In the genomic region with DNA sequence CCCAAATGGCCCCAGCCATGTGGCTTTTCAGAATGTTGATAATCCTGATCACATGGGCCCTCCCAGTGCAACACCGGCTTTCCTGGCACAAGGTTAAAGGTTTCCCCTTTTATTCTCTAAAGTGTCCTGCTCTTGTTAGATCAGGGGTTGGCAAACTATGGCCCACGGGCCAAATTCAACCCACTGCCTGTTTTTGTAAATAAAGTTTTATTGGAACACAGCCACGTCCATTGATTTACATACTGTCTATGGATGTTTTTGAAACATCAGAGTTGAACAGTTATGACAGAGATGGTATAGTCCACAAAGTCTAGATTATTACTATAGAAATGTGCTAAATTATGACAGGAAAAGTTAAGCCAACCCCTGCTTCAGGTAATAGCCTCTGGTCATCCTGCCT, we compare ENCODE assay signal across 16 cellular contexts.
DNase-seq lines count a peak whose midpoint lies in the region; ATAC-seq and TF ChIP-seq lines count a peak whose summit lies in the region.
"Had no signal": no experiment of that assay in that cellular context is flagged by ENCODE, and none has a peak within 500 bp of the region (broad histone marks: within the 10 kb centered on the region; RNA-seq: fewer than 3 reads in every experiment).

No MANE protein-coding gene starts in this region.

- H3K4me1 ChIP-seq in ascending aorta (peaks cover 16 to 27% of the 10 kb centered on the region in 2 donors), psoas muscle (peaks cover 32% of the 10 kb centered on the region)
- H3K4me1 ChIP-seq: HAP-1 had no signal

- peak overlapping the region; percentile 3 to 5 for H3K27ac ChIP-seq in ascending aorta
- peak overlapping the region; percentile 70 for H3K27ac ChIP-seq in psoas muscle

- no peak for DNase-seq in ascending aorta (ENCODE audit: low spot score in 2 of 2)
- DNase-seq in endothelial cell (ENCODE audit: low spot score), result no peak
- no peak for DNase-seq in neural crest cell (ENCODE audit: low read depth, low spot score)
- no peak for DNase-seq in psoas muscle
- no peak for DNase-seq in medulla oblongata (ENCODE audit: extremely low spot score)
- DNase-seq in MV-4-11 (lab: John Stamatoyannopoulos, UW), result no peak
- DNase-seq: C1 segment of cervical spinal cord; CD4-positive, alpha-beta memory T cell; COR-L47; DMS153; DND-41; GOT3; HFFc6 had no signal

- H3K36me3 Mint-ChIP-seq in endothelial cell (ENCODE audit: low read depth, unreplicated experiment) (peaks cover 43% of the 10 kb centered on the region), neural crest cell (ENCODE audit: low read depth) (peaks cover 36% of the 10 kb centered on the region)

- H3K36me3 ChIP-seq in ascending aorta, result peaks cover 31 to 42% of the 10 kb centered on the region in 2 donors
- peaks cover 7 to 43% of the 10 kb centered on the region in 2 donors for H3K36me3 ChIP-seq in psoas muscle (ENCODE audit: insufficient read depth in 1 of 2, low read depth in 1 of 2)

- 72 to 81% (median 76%) methylated on average over 3 of the region's 3 CpGs for WGBS in psoas muscle, 3 donors

- ATAC-seq in psoas muscle (no peak), GM21526 (IDR thresholded peaks at IDR 0.05; ENCODE audit: low FRiP score, unreplicated experiment) (no peak), GM21447 (IDR thresholded peaks at IDR 0.05; ENCODE audit: unreplicated experiment) (no peak)

- H3K9me3 ChIP-seq in ascending aorta (no peaks in the 10 kb centered on the region), psoas muscle (no peaks in the 10 kb centered on the region)
- H3K9me3 ChIP-seq: HAP-1 had no signal

- no peak for TF ChIP-seq CTCF in ascending aorta (IDR thresholded peaks at IDR 0.05)
- TF ChIP-seq CTCF in endothelial cell (IDR thresholded peaks at IDR 0.05; ENCODE audit: unreplicated experiment), result no peak
- no peak for TF ChIP-seq CTCF in neural crest cell (conservative IDR thresholded peaks at IDR 0.05)
- TF ChIP-seq CTCF in psoas muscle (IDR thresholded peaks at IDR 0.05), result no peak

- peaks cover 6% of the 10 kb centered on the region for H3K9me3 Mint-ChIP-seq in endothelial cell (ENCODE audit: unreplicated experiment)
- peaks cover 3% of the 10 kb centered on the region for H3K9me3 Mint-ChIP-seq in neural crest cell
- H3K9me3 Mint-ChIP-seq: HFFc6 had no signal

- H3K4me3 Mint-ChIP-seq in endothelial cell (ENCODE audit: unreplicated experiment) (peak overlapping the region; percentile 66), neural crest cell (peak overlapping the region; percentile 20)
- H3K4me3 Mint-ChIP-seq: CD4-positive, alpha-beta memory T cell; HFFc6 had no signal

- intact Hi-C loops in ascending aorta (cut with DNase I) (no loop called here), psoas muscle (cut with DNase I) (loop anchor here in 1 of 2 donors (5.0 kb wide), 1 partner anchor 47 kb away; no protein-coding TSS in a partner anchor)

- H3K27me3 Mint-ChIP-seq in endothelial cell (ENCODE audit: unreplicated experiment) (peaks cover 13% of the 10 kb centered on the region), neural crest cell (ENCODE audit: low read depth) (no peaks in the 10 kb centered on the region)
- H3K27me3 Mint-ChIP-seq: CD4-positive, alpha-beta memory T cell had no signal

- H3K27ac Mint-ChIP-seq in endothelial cell (ENCODE audit: unreplicated experiment) (no peak overlapping the region), neural crest cell (ENCODE audit: unreplicated experiment) (no peak overlapping the region)
- H3K27ac Mint-ChIP-seq: CD4-positive, alpha-beta memory T cell; HFFc6 had no signal

- H3K4me1 Mint-ChIP-seq in endothelial cell (ENCODE audit: unreplicated experiment) (peaks cover 5% of the 10 kb centered on the region), neural crest cell (peaks cover 51% of the 10 kb centered on the region)
- H3K4me1 Mint-ChIP-seq: CD4-positive, alpha-beta memory T cell had no signal

- H3K4me3 ChIP-seq in ascending aorta, result no peak overlapping the region
- no peak overlapping the region for H3K4me3 ChIP-seq in psoas muscle
- H3K4me3 ChIP-seq: HAP-1 had no signal

- no peaks in the 10 kb centered on the region for H3K27me3 ChIP-seq in ascending aorta
- no peaks in the 10 kb centered on the region for H3K27me3 ChIP-seq in psoas muscle (ENCODE audit: insufficient read depth in 3 of 3, low read length in 2 of 3)
